Comparison of ENCODE assay signal across 8 cellular contexts in genomic region chr10:126041804-126042231, GRCh38.
DNase-seq lines count a peak whose midpoint lies in the region; ATAC-seq and TF ChIP-seq lines count a peak whose summit lies in the region.

No MANE protein-coding gene starts in this region.

- peaks cover 2% of the 10 kb centered on the region for H3K27me3 Mint-ChIP-seq in activated CD4-positive, alpha-beta memory T cell treated with anti-CD3 and anti-CD28 coated beads for 36 hours
- peaks cover 10% of the 10 kb centered on the region for H3K27me3 Mint-ChIP-seq in endothelial cell (ENCODE audit: unreplicated experiment)

- no peak overlapping the region for H3K4me3 Mint-ChIP-seq in activated CD4-positive, alpha-beta memory T cell treated with anti-CD3 and anti-CD28 coated beads for 36 hours
- no peak overlapping the region for H3K4me3 Mint-ChIP-seq in endothelial cell (ENCODE audit: unreplicated experiment)

- CTCF ChIA-PET in activated CD4-positive, alpha-beta memory T cell treated with anti-CD3 and anti-CD28 coated beads for 36 hours (lab: Charles Lee), result no interaction called here

- no peaks in the 10 kb centered on the region for H3K9me3 Mint-ChIP-seq in activated CD4-positive, alpha-beta memory T cell treated with anti-CD3 and anti-CD28 coated beads for 36 hours
- H3K9me3 Mint-ChIP-seq in endothelial cell (ENCODE audit: unreplicated experiment), result no peaks in the 10 kb centered on the region

- intact Hi-C loops in activated CD4-positive, alpha-beta memory T cell treated with anti-CD3 and anti-CD28 coated beads for 36 hours (cut with micrococcal nuclease), result no loop called here

- no peaks in the 10 kb centered on the region for H3K36me3 Mint-ChIP-seq in activated CD4-positive, alpha-beta memory T cell treated with anti-CD3 and anti-CD28 coated beads for 36 hours
- H3K36me3 Mint-ChIP-seq in endothelial cell (ENCODE audit: low read depth, unreplicated experiment), result peaks cover 27% of the 10 kb centered on the region

- peak; percentile 100 for ATAC-seq in GM21528 (IDR thresholded peaks at IDR 0.05; ENCODE audit: low FRiP score, unreplicated experiment)

- peaks cover 8% of the 10 kb centered on the region for H3K4me1 Mint-ChIP-seq in activated CD4-positive, alpha-beta memory T cell treated with anti-CD3 and anti-CD28 coated beads for 36 hours (ENCODE audit: low read depth)
- H3K4me1 Mint-ChIP-seq in endothelial cell (ENCODE audit: unreplicated experiment), result peaks cover 51% of the 10 kb centered on the region

- H3K27ac Mint-ChIP-seq in activated CD4-positive, alpha-beta memory T cell treated with anti-CD3 and anti-CD28 coated beads for 36 hours, result peak overlapping the region; percentile 26
- H3K27ac Mint-ChIP-seq in endothelial cell (ENCODE audit: unreplicated experiment), result peak overlapping the region; percentile 100

- DNase-seq in ELF-1 (ENCODE audit: low read depth, low spot score) (peak; percentile 63), KG1 (lab: John Stamatoyannopoulos, UW) (peak; percentile 77), endothelial cell (ENCODE audit: low spot score) (peak; percentile 81), mucosa of gallbladder (ENCODE audit: low spot score) (peak; percentile 83), NCI-H524 treated with DMSO at 0.1 percent for 48 hours (lab: John Stamatoyannopoulos, UW) (no peak)
- peak; percentile 78 for DNase-seq in activated CD4-positive, alpha-beta memory T cell treated with anti-CD3 and anti-CD28 coated beads for 36 hours
- peak; percentile 58 for DNase-seq in stimulated activated CD8-positive, alpha-beta memory T cell treated with anti-CD3 and anti-CD28 coated beads, Interleukin-4, amount 100 ng/mL, for 24 hours (ENCODE audit: low read depth)

- TF ChIP-seq CTCF in endothelial cell (IDR thresholded peaks at IDR 0.05; ENCODE audit: unreplicated experiment), result no peak

- POLR2A ChIA-PET in activated CD4-positive, alpha-beta memory T cell treated with anti-CD3 and anti-CD28 coated beads for 36 hours (lab: Charles Lee), result no interaction called here
